Comparison of ENCODE assay signal across 8 cellular contexts in the genomic region with DNA sequence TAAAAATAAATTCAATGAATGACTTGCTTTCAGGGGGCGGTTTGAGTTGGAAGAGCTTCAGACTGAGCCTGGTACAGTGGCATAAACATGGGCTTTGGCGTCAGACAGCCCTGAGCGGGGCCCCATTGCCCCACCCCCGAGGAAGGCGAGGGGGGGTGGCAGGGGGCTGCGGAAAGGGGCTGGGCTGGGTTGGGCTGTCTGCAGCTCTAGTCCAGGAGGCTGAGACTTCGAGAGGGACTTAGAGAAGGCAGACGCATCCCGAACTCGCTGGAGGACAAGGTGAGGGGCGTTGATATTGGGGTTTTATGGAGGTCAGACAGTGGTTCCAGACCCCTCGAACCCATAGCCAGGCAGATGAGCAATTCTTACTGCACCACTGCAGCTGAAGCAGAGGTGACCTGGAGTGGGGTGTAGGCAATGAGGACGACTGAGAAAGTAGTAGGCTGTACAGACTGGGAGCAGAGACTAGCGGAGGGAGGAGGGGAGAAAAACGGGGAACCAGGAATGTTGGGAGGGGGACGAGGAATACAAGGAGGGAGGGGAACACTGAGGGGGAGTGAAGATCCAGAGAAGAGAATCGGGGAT. TPM values are rescaled to one million over a fixed set of nuclear protein-coding genes. Genes with fewer than 3 reads are reported as not detected.
DNase-seq lines count a peak whose midpoint lies in the region; ATAC-seq lines count a peak whose summit lies in the region.

A gene with protein sequence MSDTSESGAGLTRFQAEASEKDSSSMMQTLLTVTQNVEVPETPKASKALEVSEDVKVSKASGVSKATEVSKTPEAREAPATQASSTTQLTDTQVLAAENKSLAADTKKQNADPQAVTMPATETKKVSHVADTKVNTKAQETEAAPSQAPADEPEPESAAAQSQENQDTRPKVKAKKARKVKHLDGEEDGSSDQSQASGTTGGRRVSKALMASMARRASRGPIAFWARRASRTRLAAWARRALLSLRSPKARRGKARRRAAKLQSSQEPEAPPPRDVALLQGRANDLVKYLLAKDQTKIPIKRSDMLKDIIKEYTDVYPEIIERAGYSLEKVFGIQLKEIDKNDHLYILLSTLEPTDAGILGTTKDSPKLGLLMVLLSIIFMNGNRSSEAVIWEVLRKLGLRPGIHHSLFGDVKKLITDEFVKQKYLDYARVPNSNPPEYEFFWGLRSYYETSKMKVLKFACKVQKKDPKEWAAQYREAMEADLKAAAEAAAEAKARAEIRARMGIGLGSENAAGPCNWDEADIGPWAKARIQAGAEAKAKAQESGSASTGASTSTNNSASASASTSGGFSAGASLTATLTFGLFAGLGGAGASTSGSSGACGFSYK (plus strand): TSS at position 222 of the 585 bp plus-strand sequence. CDS start 1,587 bp downstream, outside the sequence.

- H3K27ac ChIP-seq in layer of hippocampus (ENCODE audit: low read depth, low read length): peak within 1 kb of the TSS; percentile 94

- CTCF ChIA-PET in activated CD4-positive, alpha-beta T cell treated with anti-CD3 and anti-CD28 coated beads for 36 hours (lab: Charles Lee): no interaction called here

- peaks cover 0 to 2% (median 0%) of the 10 kb centered on the region in 3 donors for H3K9me3 Mint-ChIP-seq in IgD-negative memory B cell
- no peaks in the 10 kb centered on the region for H3K9me3 Mint-ChIP-seq in activated CD4-positive, alpha-beta T cell treated with anti-CD3 and anti-CD28 coated beads for 36 hours (ENCODE audit: low read depth)

- peaks cover 5 to 10% (median 5%) of the 10 kb centered on the region in 3 donors for H3K4me1 Mint-ChIP-seq in IgD-negative memory B cell
- H3K4me1 Mint-ChIP-seq in activated CD4-positive, alpha-beta T cell treated with anti-CD3 and anti-CD28 coated beads for 36 hours: peaks cover 16% of the 10 kb centered on the region

- H3K27me3 Mint-ChIP-seq in IgD-negative memory B cell: peaks cover 3% of the 10 kb centered on the region
- no peaks in the 10 kb centered on the region for H3K27me3 Mint-ChIP-seq in activated CD4-positive, alpha-beta T cell treated with anti-CD3 and anti-CD28 coated beads for 36 hours

- POLR2A ChIA-PET in activated CD4-positive, alpha-beta T cell treated with anti-CD3 and anti-CD28 coated beads for 36 hours (lab: Charles Lee): interaction anchor here (1.2 kb wide), 1 partner anchor 168 kb away, joined by 7 read pairs; no protein-coding TSS in a partner anchor

- no peaks in the 10 kb centered on the region for H3K36me3 Mint-ChIP-seq in IgD-negative memory B cell
- H3K36me3 Mint-ChIP-seq in activated CD4-positive, alpha-beta T cell treated with anti-CD3 and anti-CD28 coated beads for 36 hours (ENCODE audit: low read depth): peaks cover 3% of the 10 kb centered on the region

- H3K27me3 ChIP-seq in layer of hippocampus (ENCODE audit: control insufficient read depth, insufficient read depth, low read length): no peaks in the 10 kb centered on the region

- H3K4me3 Mint-ChIP-seq in IgD-negative memory B cell: peak within 1 kb of the TSS; percentile 77 to 98 (median 93)
- H3K4me3 Mint-ChIP-seq in activated CD4-positive, alpha-beta T cell treated with anti-CD3 and anti-CD28 coated beads for 36 hours: peak within 1 kb of the TSS; percentile 87

- ATAC-seq in activated CD4-positive, alpha-beta T cell treated with anti-CD3 and anti-CD28 coated beads for 36 hours: peak; percentile 24
- ATAC-seq in HG03280 (IDR thresholded peaks at IDR 0.05; ENCODE audit: unreplicated experiment): no peak
- no peak for ATAC-seq in GM19023 (IDR thresholded peaks at IDR 0.05; ENCODE audit: unreplicated experiment)

- DNase-seq in AG20443 (ENCODE audit: low spot score) (peak; percentile 45), dermis microvascular lymphatic vessel endothelial cell (ENCODE audit: low read depth in 2 of 2) (peak in 1 of 2 donors; percentile 64)
- peak; percentile 59 for DNase-seq in activated CD4-positive, alpha-beta T cell treated with anti-CD3 and anti-CD28 coated beads for 36 hours
- DNase-seq in stimulated activated CD4-positive, alpha-beta T cell treated with anti-CD3 and anti-CD28 coated beads, Interleukin-15, amount 100 ng/mL, for 1 hour (ENCODE audit: low read depth in 1 of 2, low spot score in 1 of 2): peak; percentile 8 to 18

- H3K27ac Mint-ChIP-seq in IgD-negative memory B cell: peak within 1 kb of the TSS; percentile 60 to 97 (median 95)
- peak within 1 kb of the TSS; percentile 89 for H3K27ac Mint-ChIP-seq in activated CD4-positive, alpha-beta T cell treated with anti-CD3 and anti-CD28 coated beads for 36 hours

- intact Hi-C loops in activated CD4-positive, alpha-beta T cell treated with anti-CD3 and anti-CD28 coated beads for 36 hours (cut with DNase I, micrococcal nuclease): loop anchor here (1.0 to 5.0 kb wide), 11 partner anchors 114 to 1125 kb away; a partner anchor contains a TSS

RNA-seq across cellular contexts. Expression of the gene that starts here (rescaled TPM):
- 64.3 TPM for polyA plus RNA-seq in IgD-negative memory B cell
- 10 to 100 TPM; 27.4 to 35.5 TPM for total RNA-seq in activated CD4-positive, alpha-beta T cell treated with anti-CD3 and anti-CD28 coated beads for 36 hours
- total RNA-seq in dermis microvascular lymphatic vessel endothelial cell: 144 and 263 TPM in 2 replicates
